ENCODE assay signal across 8 cellular contexts in the genomic region with DNA sequence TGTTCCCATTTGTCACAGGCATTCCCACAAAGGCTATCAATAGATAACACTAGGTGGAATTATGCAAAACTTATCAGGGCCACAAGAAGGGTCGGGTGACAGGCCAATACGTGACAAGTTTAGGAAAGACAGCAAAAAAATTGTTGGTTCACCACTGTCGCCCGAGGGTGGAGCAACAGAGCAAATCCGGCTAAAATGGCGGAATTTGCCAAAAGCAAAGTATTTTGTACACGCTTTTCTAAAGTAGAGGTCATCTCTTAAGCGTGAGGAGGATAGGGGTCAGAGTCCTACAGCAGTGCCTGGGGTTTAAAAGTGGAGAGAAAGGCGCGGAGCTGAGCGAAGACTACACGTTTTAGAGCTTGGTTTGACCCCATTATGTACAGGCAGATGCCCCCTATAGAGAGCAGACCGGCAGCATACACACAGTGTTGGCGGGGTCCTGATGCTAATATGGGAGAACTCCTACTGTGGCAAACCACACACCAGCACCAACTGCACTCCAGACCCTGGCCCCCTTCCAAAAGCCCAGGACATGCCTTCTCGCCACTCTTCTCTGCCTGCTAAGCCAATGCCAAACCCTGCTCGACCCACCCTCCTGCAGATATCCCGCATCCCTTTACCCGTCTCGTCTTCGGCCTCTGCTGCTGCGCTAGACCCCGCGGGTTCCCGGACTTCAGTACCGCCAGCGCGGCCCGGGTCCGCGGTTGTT. TPM values are rescaled to one million over a fixed set of nuclear protein-coding genes. Genes with fewer than 3 reads are reported as not detected.
DNase-seq lines count a peak whose midpoint lies in the region; ATAC-seq lines count a peak whose summit lies in the region.

No MANE protein-coding gene starts in this region.

- H3K9ac ChIP-seq in mucosa of stomach (ENCODE audit: low read length) = peak overlapping the region; percentile 85

- intact Hi-C loops in aorta (cut with DNase I) = loop anchor here in 1 of 2 donors (5.0 kb wide), 1 partner anchor 44 kb away; no protein-coding TSS in a partner anchor

- H3K36me3 ChIP-seq in mucosa of stomach (ENCODE audit: control insufficient read depth, insufficient read depth, low read length) (no peaks in the 10 kb centered on the region), aorta (ENCODE audit: control insufficient read depth in 1 of 2, insufficient read depth in 2 of 2, low read length in 1 of 2) (no peaks in the 10 kb centered on the region)

- no peaks in the 10 kb centered on the region for H3K27me3 Mint-ChIP-seq in T-helper 17 cell
- no peaks in the 10 kb centered on the region for H3K27me3 Mint-ChIP-seq in effector memory CD8-positive, alpha-beta T cell

- peaks cover 2% of the 10 kb centered on the region for H3K36me3 Mint-ChIP-seq in T-helper 17 cell (ENCODE audit: low read depth)
- H3K36me3 Mint-ChIP-seq in effector memory CD8-positive, alpha-beta T cell (ENCODE audit: insufficient read depth) = peaks cover 22% of the 10 kb centered on the region

- ATAC-seq in GM21825 (IDR thresholded peaks at IDR 0.05; ENCODE audit: unreplicated experiment) (peak; percentile 42), T-helper 17 cell (peak; percentile 26), aorta (ENCODE audit: low FRiP score) (peak; percentile 27)
- no peak for ATAC-seq in effector memory CD8-positive, alpha-beta T cell (replicated peaks)

- H3K27ac Mint-ChIP-seq in T-helper 17 cell = peak overlapping the region; percentile 90
- peak overlapping the region; percentile 79 to 85 for H3K27ac Mint-ChIP-seq in effector memory CD8-positive, alpha-beta T cell

- no peak overlapping the region for H3K27ac ChIP-seq in aorta (ENCODE audit: low read depth in 1 of 2, low read length in 2 of 2)

- H3K27me3 ChIP-seq in mucosa of stomach (ENCODE audit: control insufficient read depth, insufficient read depth, low read length) (no peaks in the 10 kb centered on the region), aorta (ENCODE audit: control insufficient read depth in 1 of 2, insufficient read depth in 2 of 2, low read length in 1 of 2) (no peaks in the 10 kb centered on the region)

- no peaks in the 10 kb centered on the region for H3K9me3 Mint-ChIP-seq in effector memory CD8-positive, alpha-beta T cell

- DNase-seq in stimulated activated CD4-positive, alpha-beta T cell treated with anti-CD3 and anti-CD28 coated beads, Interleukin-12 subunit alpha, Interleukin-12 subunit beta, amount 100 ng/mL, for 48 hours (ENCODE audit: low read depth in 2 of 3, low spot score in 1 of 3) = peak; percentile 13 to 28 (median 23)
- DNase-seq in stimulated activated CD4-positive, alpha-beta T cell treated with anti-CD3 and anti-CD28 coated beads, Interleukin-4, amount 100 ng/mL, for 4 hours = no peak
- DNase-seq in HuH-7 (ENCODE audit: low spot score) (peak; percentile 26), T-helper 17 cell (peak; percentile 11 to 18 (median 16)), aorta (no peak)
- peak in 2 of 3 experiments; percentile 15 to 22 for DNase-seq in effector memory CD8-positive, alpha-beta T cell

- peaks cover 22% of the 10 kb centered on the region for H3K4me1 Mint-ChIP-seq in T-helper 17 cell
- H3K4me1 Mint-ChIP-seq in effector memory CD8-positive, alpha-beta T cell (ENCODE audit: low read depth in 2 of 2) = peaks cover 14 to 15% of the 10 kb centered on the region in 2 donors

- WGBS in aorta, 2 donors = 0 to 1% methylated on average over 30 of the region's 30 CpGs

- H3K9me3 ChIP-seq in T-helper 17 cell (ENCODE audit: control insufficient read depth, low read length, poor library complexity, severe bottlenecking) (no peaks in the 10 kb centered on the region), mucosa of stomach (ENCODE audit: control insufficient read depth, low read length) (no peaks in the 10 kb centered on the region), aorta (ENCODE audit: control insufficient read depth, low read length) (no peaks in the 10 kb centered on the region)

- H3K4me3 ChIP-seq in mucosa of stomach (ENCODE audit: low read length) (peak overlapping the region; percentile 33), aorta (ENCODE audit: low read length in 2 of 2) (peak overlapping the region; percentile 12 to 32)

- H3K4me1 ChIP-seq in mucosa of stomach (ENCODE audit: control insufficient read depth, insufficient read depth, low read length) = no peaks in the 10 kb centered on the region
- no peaks in the 10 kb centered on the region for H3K4me1 ChIP-seq in aorta (ENCODE audit: control insufficient read depth in 1 of 2, insufficient read depth in 2 of 2, low read length in 2 of 2)

- peak overlapping the region; percentile 92 for H3K4me3 Mint-ChIP-seq in T-helper 17 cell
- H3K4me3 Mint-ChIP-seq in effector memory CD8-positive, alpha-beta T cell = peak overlapping the region; percentile 90 to 93

RNA-seq across cellular contexts. Expression of a gene that starts 0.7 kb away (rescaled TPM):
- under 1 TPM; 0.25 to 0.57 TPM for total RNA-seq in T-helper 17 cell
- 1 to 10 TPM in 1 of 2 donors, under 1 TPM in 1; 0.88 to 2.6 TPM for total RNA-seq in aorta
- polyA plus RNA-seq in aorta = 1 to 10 TPM in 1 of 2 donors, under 1 TPM in 1; 0.56 to 2.3 TPM

RNA-seq across cellular contexts. Expression of a gene that starts 21.8 kb away (rescaled TPM):
- total RNA-seq in T-helper 17 cell (10 to 100 TPM; 57.6 to 58.8 TPM), aorta (10 to 100 TPM; 16.0 to 17.7 TPM)
- 10 to 100 TPM in 1 of 2 donors, 1 to 10 TPM in 1; 9.1 to 17.7 TPM for polyA plus RNA-seq in aorta

RNA-seq across cellular contexts. Expression of a gene that starts 47.3 kb away (rescaled TPM):
- 1 to 10 TPM; 5.1 to 5.6 TPM for total RNA-seq in T-helper 17 cell
- total RNA-seq in aorta = 10 to 100 TPM; 16.6 to 17.5 TPM
- 10 to 100 TPM in 1 of 2 donors, 1 to 10 TPM in 1; 7.0 to 10.4 TPM for polyA plus RNA-seq in aorta

RNA-seq across cellular contexts. Expression of a gene that starts 58.0 kb away (rescaled TPM):
- total RNA-seq in T-helper 17 cell (not detected), aorta (not detected)
- not detected for polyA plus RNA-seq in aorta

Comparison
In these comparisons a context has a peak if more than half of its experiments do, and no peak if none do; other contexts are left out.
1. DNase-seq: peak in stimulated activated CD4-positive, alpha-beta T cell treated with anti-CD3 and anti-CD28 coated beads, Interleukin-12 subunit alpha, Interleukin-12 subunit beta, amount 100 ng/mL, for 48 hours (3 of 3), HuH-7 (single experiment), T-helper 17 cell (3 of 3) and effector memory CD8-positive, alpha-beta T cell (2 of 3); none in stimulated activated CD4-positive, alpha-beta T cell treated with anti-CD3 and anti-CD28 coated beads, Interleukin-4, amount 100 ng/mL, for 4 hours (0 of 2) and aorta (0 of 2).